In the genomic region with DNA sequence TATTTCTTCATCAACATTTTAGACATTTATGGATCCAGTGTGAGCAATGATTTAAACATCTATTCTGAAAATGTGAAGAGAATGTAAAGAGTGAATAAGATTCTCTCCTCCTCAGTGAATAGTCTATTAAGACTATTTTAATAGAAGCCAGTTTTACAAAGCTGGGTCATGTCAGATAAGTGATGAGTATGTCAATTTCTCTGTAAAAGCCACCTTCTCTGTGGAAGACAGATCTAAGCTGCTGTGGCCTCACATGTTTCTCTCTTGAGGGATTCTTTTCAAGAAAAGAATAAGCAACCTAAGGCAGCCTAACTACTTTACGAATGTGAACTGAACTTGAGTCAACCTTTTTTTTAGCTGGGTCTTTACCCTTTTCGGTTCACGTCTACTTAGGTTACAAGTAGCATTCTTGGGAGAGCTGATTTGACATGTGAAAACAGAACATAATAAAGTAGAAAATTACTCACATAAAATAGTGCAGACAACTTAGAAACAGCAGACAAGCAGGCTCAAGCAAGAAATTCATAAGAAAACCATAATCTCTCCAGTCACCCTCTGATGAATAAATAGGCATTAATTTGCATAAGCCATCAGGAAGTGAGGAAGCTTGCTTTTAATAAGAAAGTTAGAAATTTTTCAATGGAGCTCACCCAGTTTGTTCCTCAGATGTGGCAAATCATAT, we compare ENCODE assay signal across 15 cellular contexts. TPM values are rescaled to one million over a fixed set of nuclear protein-coding genes. Genes with fewer than 3 reads are reported as not detected.
DNase-seq lines count a peak whose midpoint lies in the region; ATAC-seq and TF ChIP-seq lines count a peak whose summit lies in the region.
"Had no signal": no experiment of that assay in that cellular context is flagged by ENCODE, and none has a peak within 500 bp of the region (broad histone marks: within the 10 kb centered on the region; RNA-seq: fewer than 3 reads in every experiment).

No MANE protein-coding gene starts in this region.

- peaks cover 89% of the 10 kb centered on the region for H3K4me1 Mint-ChIP-seq in CD8-positive, alpha-beta T cell (ENCODE audit: low read depth)
- peaks cover 85% of the 10 kb centered on the region for H3K4me1 Mint-ChIP-seq in activated CD4-positive, alpha-beta memory T cell treated with anti-CD3 and anti-CD28 coated beads for 36 hours (ENCODE audit: low read depth)
- H3K4me1 Mint-ChIP-seq in activated naive CD4-positive, alpha-beta T cell treated with anti-CD3 and anti-CD28 coated beads for 36 hours (ENCODE audit: low read depth): peaks cover 64% of the 10 kb centered on the region
- H3K4me1 Mint-ChIP-seq in osteocyte (ENCODE audit: unreplicated experiment): no peaks in the 10 kb centered on the region

- H3K36me3 Mint-ChIP-seq in CD8-positive, alpha-beta T cell: peaks cover 87% of the 10 kb centered on the region
- peaks cover 57% of the 10 kb centered on the region for H3K36me3 Mint-ChIP-seq in activated CD4-positive, alpha-beta memory T cell treated with anti-CD3 and anti-CD28 coated beads for 36 hours
- peaks cover 50% of the 10 kb centered on the region for H3K36me3 Mint-ChIP-seq in activated naive CD4-positive, alpha-beta T cell treated with anti-CD3 and anti-CD28 coated beads for 36 hours (ENCODE audit: low read depth)
- H3K36me3 Mint-ChIP-seq in osteocyte (ENCODE audit: unreplicated experiment): no peaks in the 10 kb centered on the region

- H3K27ac ChIP-seq in CD8-positive, alpha-beta T cell (ENCODE audit: low read depth, low read length): no peak overlapping the region

- no peaks in the 10 kb centered on the region for H3K27me3 Mint-ChIP-seq in CD8-positive, alpha-beta T cell (ENCODE audit: low read depth)
- H3K27me3 Mint-ChIP-seq in activated CD4-positive, alpha-beta memory T cell treated with anti-CD3 and anti-CD28 coated beads for 36 hours: no peaks in the 10 kb centered on the region
- no peaks in the 10 kb centered on the region for H3K27me3 Mint-ChIP-seq in activated naive CD4-positive, alpha-beta T cell treated with anti-CD3 and anti-CD28 coated beads for 36 hours (ENCODE audit: low read depth)
- H3K27me3 Mint-ChIP-seq in osteocyte (ENCODE audit: unreplicated experiment): peaks cover 2% of the 10 kb centered on the region

- CTCF ChIA-PET in CD8-positive, alpha-beta T cell (lab: Charles Lee): no interaction called here
- CTCF ChIA-PET in activated CD4-positive, alpha-beta memory T cell treated with anti-CD3 and anti-CD28 coated beads for 36 hours (lab: Charles Lee): interaction anchor here (0.9 to 2.0 kb wide), 5 partner anchors 29 to 217 kb away, joined by 3 to 7 read pairs (median 3); no protein-coding TSS in a partner anchor
- CTCF ChIA-PET in activated naive CD4-positive, alpha-beta T cell treated with anti-CD3 and anti-CD28 coated beads for 36 hours (lab: Charles Lee): interaction anchor here (0.7 kb wide), 1 partner anchor 172 kb away, joined by 3 read pairs; no protein-coding TSS in a partner anchor

- no peaks in the 10 kb centered on the region for H3K9me3 Mint-ChIP-seq in CD8-positive, alpha-beta T cell
- no peaks in the 10 kb centered on the region for H3K9me3 Mint-ChIP-seq in activated CD4-positive, alpha-beta memory T cell treated with anti-CD3 and anti-CD28 coated beads for 36 hours
- no peaks in the 10 kb centered on the region for H3K9me3 Mint-ChIP-seq in activated naive CD4-positive, alpha-beta T cell treated with anti-CD3 and anti-CD28 coated beads for 36 hours
- no peaks in the 10 kb centered on the region for H3K9me3 Mint-ChIP-seq in osteocyte (ENCODE audit: unreplicated experiment)

- DNase-seq in CD8-positive, alpha-beta T cell: no peak
- DNase-seq in activated CD4-positive, alpha-beta memory T cell treated with anti-CD3 and anti-CD28 coated beads for 36 hours: no peak
- no peak for DNase-seq in activated CD8-positive, alpha-beta memory T cell treated with anti-CD3 and anti-CD28 coated beads, Interleukin-2, amount 50 U/mL, for 48 hours
- no peak for DNase-seq in activated naive CD4-positive, alpha-beta T cell treated with anti-CD3 and anti-CD28 coated beads for 36 hours
- DNase-seq in osteocyte (ENCODE audit: extremely low spot score, unreplicated experiment): no peak
- no peak for DNase-seq in EL
- DNase-seq: activated CD4-positive, alpha-beta T cell treated with anti-CD3 and anti-CD28 coated beads, Interleukin-2, amount 50 U/mL, for 4 hours; AML-193; dermis blood vessel endothelial cell; NCI-H1105; NCI-H526; stimulated activated CD4-positive, alpha-beta T cell treated with anti-CD3 and anti-CD28 coated beads, Interleukin-1b, Interleukin-23, amount 100 ng/mL, for 48 hours had no signal

- H3K4me3 Mint-ChIP-seq in CD8-positive, alpha-beta T cell: no peak overlapping the region
- no peak overlapping the region for H3K4me3 Mint-ChIP-seq in activated CD4-positive, alpha-beta memory T cell treated with anti-CD3 and anti-CD28 coated beads for 36 hours
- H3K4me3 Mint-ChIP-seq in activated naive CD4-positive, alpha-beta T cell treated with anti-CD3 and anti-CD28 coated beads for 36 hours: no peak overlapping the region
- no peak overlapping the region for H3K4me3 Mint-ChIP-seq in osteocyte (ENCODE audit: unreplicated experiment)

- TF ChIP-seq CTCF in CD8-positive, alpha-beta T cell (IDR thresholded peaks at IDR 0.05): no peak
- TF ChIP-seq CTCF in osteocyte (IDR thresholded peaks at IDR 0.05): no peak

- no peaks in the 10 kb centered on the region for H3K27me3 ChIP-seq in CD8-positive, alpha-beta T cell (ENCODE audit: insufficient read depth, low read length)

- H3K4me1 ChIP-seq in CD8-positive, alpha-beta T cell (ENCODE audit: insufficient read depth, low read length): peaks cover 35% of the 10 kb centered on the region

- no peaks in the 10 kb centered on the region for H3K9me3 ChIP-seq in CD8-positive, alpha-beta T cell (ENCODE audit: low read length)

- POLR2A ChIA-PET in CD8-positive, alpha-beta T cell (lab: Charles Lee): interaction anchor here (1.2 to 5.2 kb wide), 2 partner anchors 10 to 14 kb away, joined by 3 to 45 read pairs; a partner anchor contains a TSS
- POLR2A ChIA-PET in activated CD4-positive, alpha-beta memory T cell treated with anti-CD3 and anti-CD28 coated beads for 36 hours (lab: Charles Lee): interaction anchor here (0.7 to 5.0 kb wide), 4 partner anchors 10 to 30 kb away, joined by 3 to 36 read pairs (median 4); a partner anchor contains a TSS

- H3K27ac Mint-ChIP-seq in CD8-positive, alpha-beta T cell: peak overlapping the region; percentile 20
- peak overlapping the region; percentile 20 for H3K27ac Mint-ChIP-seq in activated CD4-positive, alpha-beta memory T cell treated with anti-CD3 and anti-CD28 coated beads for 36 hours
- no peak overlapping the region for H3K27ac Mint-ChIP-seq in activated naive CD4-positive, alpha-beta T cell treated with anti-CD3 and anti-CD28 coated beads for 36 hours
- no peak overlapping the region for H3K27ac Mint-ChIP-seq in osteocyte (ENCODE audit: unreplicated experiment)
- H3K27ac Mint-ChIP-seq: activated naive CD4-positive, alpha-beta T cell treated with anti-CD3 and anti-CD28 coated beads, Interleukin-2, amount 50 U/mL, for 72 hours had no signal

- ATAC-seq in CD8-positive, alpha-beta T cell: no peak
- ATAC-seq in GM19395 (IDR thresholded peaks at IDR 0.05; ENCODE audit: unreplicated experiment): peak; percentile 45
- peak; percentile 25 for ATAC-seq in HG02885 (IDR thresholded peaks at IDR 0.05; ENCODE audit: poor library complexity, unreplicated experiment)
- ATAC-seq: activated naive CD4-positive, alpha-beta T cell treated with anti-CD3 and anti-CD28 coated beads, Interleukin-2, amount 50 U/mL, for 72 hours had no signal

- peaks cover 10% of the 10 kb centered on the region for H3K36me3 ChIP-seq in CD8-positive, alpha-beta T cell (ENCODE audit: insufficient read depth, low read length)

- intact Hi-C loops in CD8-positive, alpha-beta T cell (cut with DNase I, micrococcal nuclease): no loop called here
- intact Hi-C loops in activated CD4-positive, alpha-beta memory T cell treated with anti-CD3 and anti-CD28 coated beads for 36 hours (cut with micrococcal nuclease): loop anchor here (1.0 kb wide), 1 partner anchor 10 kb away; a partner anchor contains a TSS
- intact Hi-C loops in activated naive CD4-positive, alpha-beta T cell treated with anti-CD3 and anti-CD28 coated beads for 36 hours (cut with micrococcal nuclease): no loop called here

- H3K4me3 ChIP-seq in CD8-positive, alpha-beta T cell (ENCODE audit: low read depth, low read length): no peak overlapping the region

RNA-seq across cellular contexts. Expression of a gene that starts 9.9 kb away (rescaled TPM):
- 10 to 100 TPM; 23.5 to 24.8 TPM for total RNA-seq in CD8-positive, alpha-beta T cell
- total RNA-seq in activated CD4-positive, alpha-beta memory T cell treated with anti-CD3 and anti-CD28 coated beads for 36 hours: 10 to 100 TPM; 66.5 to 70.7 TPM
- total RNA-seq in activated naive CD4-positive, alpha-beta T cell treated with anti-CD3 and anti-CD28 coated beads for 36 hours: 10 to 100 TPM; 19.1 to 22.2 TPM
- 1.3 and 2.1 TPM in 2 replicates for total RNA-seq in osteocyte

Comparison
In these comparisons a context has a peak if more than half of its experiments do, and no peak if none do; other contexts are left out.
1. H3K27ac Mint-ChIP-seq: peak in CD8-positive, alpha-beta T cell (single experiment) and activated CD4-positive, alpha-beta memory T cell treated with anti-CD3 and anti-CD28 coated beads for 36 hours (single experiment); none in activated naive CD4-positive, alpha-beta T cell treated with anti-CD3 and anti-CD28 coated beads for 36 hours (single experiment) and osteocyte (single experiment).